In genomic region chr9:126705767-126706697, GRCh38 we compare ENCODE assay signal across 1 cellular context.
A peak's percentile ranks its signal among the peaks of the same experiment; 100 is the strongest.
TF ChIP-seq lines count a peak whose summit lies in the region.

No MANE protein-coding gene starts in this region.

TF ChIP-seq in HepG2, 621 proteins besides CTCF, POLR2A, EP300 and RAD21 (continued from another document and continues in another):
- TF ChIP-seq, protein P1, sequence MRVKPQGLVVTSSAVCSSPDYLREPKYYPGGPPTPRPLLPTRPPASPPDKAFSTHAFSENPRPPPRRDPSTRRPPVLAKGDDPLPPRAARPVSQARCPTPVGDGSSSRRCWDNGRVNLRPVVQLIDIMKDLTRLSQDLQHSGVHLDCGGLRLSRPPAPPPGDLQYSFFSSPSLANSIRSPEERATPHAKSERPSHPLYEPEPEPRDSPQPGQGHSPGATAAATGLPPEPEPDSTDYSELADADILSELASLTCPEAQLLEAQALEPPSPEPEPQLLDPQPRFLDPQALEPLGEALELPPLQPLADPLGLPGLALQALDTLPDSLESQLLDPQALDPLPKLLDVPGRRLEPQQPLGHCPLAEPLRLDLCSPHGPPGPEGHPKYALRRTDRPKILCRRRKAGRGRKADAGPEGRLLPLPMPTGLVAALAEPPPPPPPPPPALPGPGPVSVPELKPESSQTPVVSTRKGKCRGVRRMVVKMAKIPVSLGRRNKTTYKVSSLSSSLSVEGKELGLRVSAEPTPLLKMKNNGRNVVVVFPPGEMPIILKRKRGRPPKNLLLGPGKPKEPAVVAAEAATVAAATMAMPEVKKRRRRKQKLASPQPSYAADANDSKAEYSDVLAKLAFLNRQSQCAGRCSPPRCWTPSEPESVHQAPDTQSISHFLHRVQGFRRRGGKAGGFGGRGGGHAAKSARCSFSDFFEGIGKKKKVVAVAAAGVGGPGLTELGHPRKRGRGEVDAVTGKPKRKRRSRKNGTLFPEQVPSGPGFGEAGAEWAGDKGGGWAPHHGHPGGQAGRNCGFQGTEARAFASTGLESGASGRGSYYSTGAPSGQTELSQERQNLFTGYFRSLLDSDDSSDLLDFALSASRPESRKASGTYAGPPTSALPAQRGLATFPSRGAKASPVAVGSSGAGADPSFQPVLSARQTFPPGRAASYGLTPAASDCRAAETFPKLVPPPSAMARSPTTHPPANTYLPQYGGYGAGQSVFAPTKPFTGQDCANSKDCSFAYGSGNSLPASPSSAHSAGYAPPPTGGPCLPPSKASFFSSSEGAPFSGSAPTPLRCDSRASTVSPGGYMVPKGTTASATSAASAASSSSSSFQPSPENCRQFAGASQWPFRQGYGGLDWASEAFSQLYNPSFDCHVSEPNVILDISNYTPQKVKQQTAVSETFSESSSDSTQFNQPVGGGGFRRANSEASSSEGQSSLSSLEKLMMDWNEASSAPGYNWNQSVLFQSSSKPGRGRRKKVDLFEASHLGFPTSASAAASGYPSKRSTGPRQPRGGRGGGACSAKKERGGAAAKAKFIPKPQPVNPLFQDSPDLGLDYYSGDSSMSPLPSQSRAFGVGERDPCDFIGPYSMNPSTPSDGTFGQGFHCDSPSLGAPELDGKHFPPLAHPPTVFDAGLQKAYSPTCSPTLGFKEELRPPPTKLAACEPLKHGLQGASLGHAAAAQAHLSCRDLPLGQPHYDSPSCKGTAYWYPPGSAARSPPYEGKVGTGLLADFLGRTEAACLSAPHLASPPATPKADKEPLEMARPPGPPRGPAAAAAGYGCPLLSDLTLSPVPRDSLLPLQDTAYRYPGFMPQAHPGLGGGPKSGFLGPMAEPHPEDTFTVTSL (CRISPR knock-in tag; IDR thresholded peaks at IDR 0.05; ENCODE audit: borderline replicate concordance): no peak
- TF ChIP-seq KMT2A (CRISPR knock-in tag; IDR thresholded peaks at IDR 0.05): no peak
- no peak for TF ChIP-seq ZNF782 (CRISPR knock-in tag; IDR thresholded peaks at IDR 0.05; ENCODE audit: borderline replicate concordance)
- TF ChIP-seq NR2F2 (IDR thresholded peaks at IDR 0.05; ENCODE audit: borderline replicate concordance, low read depth): no peak
- TF ChIP-seq RFXANK (CRISPR knock-in tag; IDR thresholded peaks at IDR 0.05): no peak
- TF ChIP-seq YEATS2 (CRISPR knock-in tag; IDR thresholded peaks at IDR 0.05; ENCODE audit: borderline replicate concordance): no peak
- no peak for TF ChIP-seq BORCS8-MEF2B (CRISPR knock-in tag; IDR thresholded peaks at IDR 0.05)
- no peak for TF ChIP-seq ZBTB21 (CRISPR knock-in tag; IDR thresholded peaks at IDR 0.05)
- TF ChIP-seq XRCC5 (optimal IDR thresholded peaks at IDR 0.05; ENCODE audit: low read length): peak; percentile 42
- no peak for TF ChIP-seq ARHGAP35 (CRISPR knock-in tag; IDR thresholded peaks at IDR 0.05; ENCODE audit: borderline replicate concordance)
- no peak for TF ChIP-seq ZNF263 (CRISPR knock-in tag; IDR thresholded peaks at IDR 0.05)
- TF ChIP-seq, protein P2, sequence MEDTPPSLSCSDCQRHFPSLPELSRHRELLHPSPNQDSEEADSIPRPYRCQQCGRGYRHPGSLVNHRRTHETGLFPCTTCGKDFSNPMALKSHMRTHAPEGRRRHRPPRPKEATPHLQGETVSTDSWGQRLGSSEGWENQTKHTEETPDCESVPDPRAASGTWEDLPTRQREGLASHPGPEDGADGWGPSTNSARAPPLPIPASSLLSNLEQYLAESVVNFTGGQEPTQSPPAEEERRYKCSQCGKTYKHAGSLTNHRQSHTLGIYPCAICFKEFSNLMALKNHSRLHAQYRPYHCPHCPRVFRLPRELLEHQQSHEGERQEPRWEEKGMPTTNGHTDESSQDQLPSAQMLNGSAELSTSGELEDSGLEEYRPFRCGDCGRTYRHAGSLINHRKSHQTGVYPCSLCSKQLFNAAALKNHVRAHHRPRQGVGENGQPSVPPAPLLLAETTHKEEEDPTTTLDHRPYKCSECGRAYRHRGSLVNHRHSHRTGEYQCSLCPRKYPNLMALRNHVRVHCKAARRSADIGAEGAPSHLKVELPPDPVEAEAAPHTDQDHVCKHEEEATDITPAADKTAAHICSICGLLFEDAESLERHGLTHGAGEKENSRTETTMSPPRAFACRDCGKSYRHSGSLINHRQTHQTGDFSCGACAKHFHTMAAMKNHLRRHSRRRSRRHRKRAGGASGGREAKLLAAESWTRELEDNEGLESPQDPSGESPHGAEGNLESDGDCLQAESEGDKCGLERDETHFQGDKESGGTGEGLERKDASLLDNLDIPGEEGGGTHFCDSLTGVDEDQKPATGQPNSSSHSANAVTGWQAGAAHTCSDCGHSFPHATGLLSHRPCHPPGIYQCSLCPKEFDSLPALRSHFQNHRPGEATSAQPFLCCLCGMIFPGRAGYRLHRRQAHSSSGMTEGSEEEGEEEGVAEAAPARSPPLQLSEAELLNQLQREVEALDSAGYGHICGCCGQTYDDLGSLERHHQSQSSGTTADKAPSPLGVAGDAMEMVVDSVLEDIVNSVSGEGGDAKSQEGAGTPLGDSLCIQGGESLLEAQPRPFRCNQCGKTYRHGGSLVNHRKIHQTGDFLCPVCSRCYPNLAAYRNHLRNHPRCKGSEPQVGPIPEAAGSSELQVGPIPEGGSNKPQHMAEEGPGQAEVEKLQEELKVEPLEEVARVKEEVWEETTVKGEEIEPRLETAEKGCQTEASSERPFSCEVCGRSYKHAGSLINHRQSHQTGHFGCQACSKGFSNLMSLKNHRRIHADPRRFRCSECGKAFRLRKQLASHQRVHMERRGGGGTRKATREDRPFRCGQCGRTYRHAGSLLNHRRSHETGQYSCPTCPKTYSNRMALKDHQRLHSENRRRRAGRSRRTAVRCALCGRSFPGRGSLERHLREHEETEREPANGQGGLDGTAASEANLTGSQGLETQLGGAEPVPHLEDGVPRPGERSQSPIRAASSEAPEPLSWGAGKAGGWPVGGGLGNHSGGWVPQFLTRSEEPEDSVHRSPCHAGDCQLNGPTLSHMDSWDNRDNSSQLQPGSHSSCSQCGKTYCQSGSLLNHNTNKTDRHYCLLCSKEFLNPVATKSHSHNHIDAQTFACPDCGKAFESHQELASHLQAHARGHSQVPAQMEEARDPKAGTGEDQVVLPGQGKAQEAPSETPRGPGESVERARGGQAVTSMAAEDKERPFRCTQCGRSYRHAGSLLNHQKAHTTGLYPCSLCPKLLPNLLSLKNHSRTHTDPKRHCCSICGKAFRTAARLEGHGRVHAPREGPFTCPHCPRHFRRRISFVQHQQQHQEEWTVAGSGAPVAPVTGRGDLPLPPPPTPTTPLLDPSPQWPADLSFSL (CRISPR knock-in tag; IDR thresholded peaks at IDR 0.05): no peak
- TF ChIP-seq ZIK1 (CRISPR knock-in tag; IDR thresholded peaks at IDR 0.05; ENCODE audit: borderline replicate concordance, low read depth): no peak
- no peak for TF ChIP-seq ZBTB14 (CRISPR knock-in tag; IDR thresholded peaks at IDR 0.05)
- TF ChIP-seq, protein P3, sequence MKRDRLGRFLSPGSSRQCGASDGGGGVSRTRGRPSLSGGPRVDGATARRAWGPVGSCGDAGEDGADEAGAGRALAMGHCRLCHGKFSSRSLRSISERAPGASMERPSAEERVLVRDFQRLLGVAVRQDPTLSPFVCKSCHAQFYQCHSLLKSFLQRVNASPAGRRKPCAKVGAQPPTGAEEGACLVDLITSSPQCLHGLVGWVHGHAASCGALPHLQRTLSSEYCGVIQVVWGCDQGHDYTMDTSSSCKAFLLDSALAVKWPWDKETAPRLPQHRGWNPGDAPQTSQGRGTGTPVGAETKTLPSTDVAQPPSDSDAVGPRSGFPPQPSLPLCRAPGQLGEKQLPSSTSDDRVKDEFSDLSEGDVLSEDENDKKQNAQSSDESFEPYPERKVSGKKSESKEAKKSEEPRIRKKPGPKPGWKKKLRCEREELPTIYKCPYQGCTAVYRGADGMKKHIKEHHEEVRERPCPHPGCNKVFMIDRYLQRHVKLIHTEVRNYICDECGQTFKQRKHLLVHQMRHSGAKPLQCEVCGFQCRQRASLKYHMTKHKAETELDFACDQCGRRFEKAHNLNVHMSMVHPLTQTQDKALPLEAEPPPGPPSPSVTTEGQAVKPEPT (CRISPR knock-in tag; IDR thresholded peaks at IDR 0.05; ENCODE audit: low read depth): no peak
- TF ChIP-seq ZBED4 (CRISPR knock-in tag; IDR thresholded peaks at IDR 0.05; ENCODE audit: borderline replicate concordance): no peak
- TF ChIP-seq CBFB (CRISPR knock-in tag; IDR thresholded peaks at IDR 0.05): no peak
- no peak for TF ChIP-seq ZNF639 (CRISPR knock-in tag; conservative IDR thresholded peaks at IDR 0.05)
- TF ChIP-seq, protein P4, sequence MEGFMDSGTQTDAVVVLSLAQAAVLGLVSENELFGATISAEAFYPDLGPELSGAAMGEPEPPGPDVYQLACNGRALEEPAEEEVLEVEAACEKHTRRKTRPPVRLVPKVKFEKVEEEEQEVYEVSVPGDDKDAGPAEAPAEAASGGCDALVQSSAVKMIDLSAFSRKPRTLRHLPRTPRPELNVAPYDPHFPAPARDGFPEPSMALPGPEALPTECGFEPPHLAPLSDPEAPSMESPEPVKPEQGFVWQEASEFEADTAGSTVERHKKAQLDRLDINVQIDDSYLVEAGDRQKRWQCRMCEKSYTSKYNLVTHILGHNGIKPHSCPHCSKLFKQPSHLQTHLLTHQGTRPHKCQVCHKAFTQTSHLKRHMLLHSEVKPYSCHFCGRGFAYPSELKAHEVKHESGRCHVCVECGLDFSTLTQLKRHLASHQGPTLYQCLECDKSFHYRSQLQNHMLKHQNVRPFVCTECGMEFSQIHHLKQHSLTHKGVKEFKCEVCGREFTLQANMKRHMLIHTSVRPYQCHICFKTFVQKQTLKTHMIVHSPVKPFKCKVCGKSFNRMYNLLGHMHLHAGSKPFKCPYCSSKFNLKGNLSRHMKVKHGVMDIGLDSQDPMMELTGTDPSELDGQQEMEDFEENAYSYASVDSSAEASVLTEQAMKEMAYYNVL (CRISPR knock-in tag; IDR thresholded peaks at IDR 0.05; ENCODE audit: borderline replicate concordance): no peak
- peak; percentile 22; the same call in 1 of the 2 replicates for TF ChIP-seq STAG1 (CRISPR knock-in tag; IDR thresholded peaks at IDR 0.05)
- no peak for TF ChIP-seq ZNF792 (CRISPR knock-in tag; IDR thresholded peaks at IDR 0.05)
- no peak for TF ChIP-seq THYN1 (CRISPR knock-in tag; IDR thresholded peaks at IDR 0.05; ENCODE audit: borderline replicate concordance, low read depth)
- TF ChIP-seq, protein P5, sequence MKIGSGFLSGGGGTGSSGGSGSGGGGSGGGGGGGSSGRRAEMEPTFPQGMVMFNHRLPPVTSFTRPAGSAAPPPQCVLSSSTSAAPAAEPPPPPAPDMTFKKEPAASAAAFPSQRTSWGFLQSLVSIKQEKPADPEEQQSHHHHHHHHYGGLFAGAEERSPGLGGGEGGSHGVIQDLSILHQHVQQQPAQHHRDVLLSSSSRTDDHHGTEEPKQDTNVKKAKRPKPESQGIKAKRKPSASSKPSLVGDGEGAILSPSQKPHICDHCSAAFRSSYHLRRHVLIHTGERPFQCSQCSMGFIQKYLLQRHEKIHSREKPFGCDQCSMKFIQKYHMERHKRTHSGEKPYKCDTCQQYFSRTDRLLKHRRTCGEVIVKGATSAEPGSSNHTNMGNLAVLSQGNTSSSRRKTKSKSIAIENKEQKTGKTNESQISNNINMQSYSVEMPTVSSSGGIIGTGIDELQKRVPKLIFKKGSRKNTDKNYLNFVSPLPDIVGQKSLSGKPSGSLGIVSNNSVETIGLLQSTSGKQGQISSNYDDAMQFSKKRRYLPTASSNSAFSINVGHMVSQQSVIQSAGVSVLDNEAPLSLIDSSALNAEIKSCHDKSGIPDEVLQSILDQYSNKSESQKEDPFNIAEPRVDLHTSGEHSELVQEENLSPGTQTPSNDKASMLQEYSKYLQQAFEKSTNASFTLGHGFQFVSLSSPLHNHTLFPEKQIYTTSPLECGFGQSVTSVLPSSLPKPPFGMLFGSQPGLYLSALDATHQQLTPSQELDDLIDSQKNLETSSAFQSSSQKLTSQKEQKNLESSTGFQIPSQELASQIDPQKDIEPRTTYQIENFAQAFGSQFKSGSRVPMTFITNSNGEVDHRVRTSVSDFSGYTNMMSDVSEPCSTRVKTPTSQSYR (CRISPR knock-in tag; IDR thresholded peaks at IDR 0.05; ENCODE audit: borderline replicate concordance): no peak
- no peak for TF ChIP-seq ZNF567 (CRISPR knock-in tag; IDR thresholded peaks at IDR 0.05; ENCODE audit: borderline replicate concordance)
- TF ChIP-seq TCF7L2 (IDR thresholded peaks at IDR 0.05; ENCODE audit: low read depth, low read length): no peak
- TF ChIP-seq CREB1 (IDR thresholded peaks at IDR 0.05): no peak
- TF ChIP-seq CREB1 (CRISPR knock-in tag; IDR thresholded peaks at IDR 0.05): no peak
